Comparison of ENCODE assay signal across 18 cellular contexts in genomic region chr12:116659771-116660481, GRCh38.
DNase-seq lines count a peak whose midpoint lies in the region; ATAC-seq and TF ChIP-seq lines count a peak whose summit lies in the region.
"Had no signal": no experiment of that assay in that cellular context is flagged by ENCODE, and none has a peak within 500 bp of the region (broad histone marks: within the 10 kb centered on the region; RNA-seq: fewer than 3 reads in every experiment).

No MANE protein-coding gene starts in this region.

- H3K9me3 Mint-ChIP-seq in progenitor cell of endocrine pancreas (ENCODE audit: low read depth): peaks cover 4% of the 10 kb centered on the region
- H3K9me3 Mint-ChIP-seq: activated naive CD8-positive, alpha-beta T cell treated with anti-CD3 and anti-CD28 coated beads, Interleukin-2, amount 10 ng/mL, durations not matched to agents 7 days and 5 days; activated T-cell treated with anti-CD3 and anti-CD28 coated beads, Interleukin-2, amount 50 U/mL, for 4 hours; CD8-positive, alpha-beta T cell; T-helper 1 cell treated with Interleukin-12 subunit alpha and Interleukin-12 subunit beta and Interleukin-4 antibody, amounts not matched to agents 30 μg/mL and 1 μg/mL, for 36 hours had no signal

- H3K4me1 Mint-ChIP-seq in progenitor cell of endocrine pancreas (ENCODE audit: low read depth): peaks cover 25% of the 10 kb centered on the region

- no peak overlapping the region for H3K4me3 Mint-ChIP-seq in progenitor cell of endocrine pancreas (ENCODE audit: low read depth)
- H3K4me3 Mint-ChIP-seq: activated CD4-positive, alpha-beta T cell treated with anti-CD3 and anti-CD28 coated beads for 36 hours; activated naive CD8-positive, alpha-beta T cell treated with anti-CD3 and anti-CD28 coated beads, Interleukin-2, amount 10 ng/mL, durations not matched to agents 7 days and 5 days; activated T-cell treated with anti-CD3 and anti-CD28 coated beads, Interleukin-2, amount 50 U/mL, for 4 hours; CD8-positive, alpha-beta T cell; T-helper 1 cell treated with Interleukin-12 subunit alpha and Interleukin-12 subunit beta and Interleukin-4 antibody, amounts not matched to agents 30 μg/mL and 1 μg/mL, for 36 hours had no signal

- DNase-seq in GM03348 (ENCODE audit: low spot score) (peak; percentile 35), RKO (ENCODE audit: low spot score) (peak; percentile 40), ecto neural progenitor cell (ENCODE audit: low spot score) (peak; percentile 40), progenitor cell of endocrine pancreas (ENCODE audit: low spot score, unreplicated experiment) (no peak)
- no peak for DNase-seq in activated CD4-positive, alpha-beta T cell treated with anti-CD3 and anti-CD28 coated beads for 48 hours
- DNase-seq: activated CD4-positive, alpha-beta T cell treated with anti-CD3 and anti-CD28 coated beads for 36 hours; activated naive CD8-positive, alpha-beta T cell treated with anti-CD3 and anti-CD28 coated beads, Interleukin-2, amount 10 ng/mL, durations not matched to agents 7 days and 5 days; activated T-cell treated with anti-CD3 and anti-CD28 coated beads, Interleukin-2, amount 50 U/mL, for 4 hours; CD8-positive, alpha-beta T cell; left lung; NCI-H1436 treated with DMSO at 0.1 percent for 48 hours; NCI-H526 treated with DMSO at 0.1 percent for 48 hours; right lobe of liver; stimulated activated CD4-positive, alpha-beta T cell treated with anti-CD3 and anti-CD28 coated beads, Interleukin-2, amount 100 ng/mL, for 48 hours had no signal

- H3K27ac Mint-ChIP-seq in progenitor cell of endocrine pancreas: peak overlapping the region; percentile 10
- H3K27ac Mint-ChIP-seq: activated CD4-positive, alpha-beta T cell treated with anti-CD3 and anti-CD28 coated beads for 36 hours; activated naive CD8-positive, alpha-beta T cell treated with anti-CD3 and anti-CD28 coated beads, Interleukin-2, amount 10 ng/mL, durations not matched to agents 7 days and 5 days; CD8-positive, alpha-beta T cell; T-helper 1 cell treated with Interleukin-12 subunit alpha and Interleukin-12 subunit beta and Interleukin-4 antibody, amounts not matched to agents 30 μg/mL and 1 μg/mL, for 36 hours had no signal

- no peaks in the 10 kb centered on the region for H3K36me3 Mint-ChIP-seq in progenitor cell of endocrine pancreas (ENCODE audit: insufficient read depth)
- H3K36me3 Mint-ChIP-seq: activated naive CD8-positive, alpha-beta T cell treated with anti-CD3 and anti-CD28 coated beads, Interleukin-2, amount 10 ng/mL, durations not matched to agents 7 days and 5 days; CD8-positive, alpha-beta T cell had no signal

- H3K27me3 Mint-ChIP-seq in progenitor cell of endocrine pancreas: peaks cover 5% of the 10 kb centered on the region

- no peak for TF ChIP-seq CTCF in progenitor cell of endocrine pancreas (IDR thresholded peaks at IDR 0.05; ENCODE audit: unreplicated experiment)

- ATAC-seq in HG02678 (IDR thresholded peaks at IDR 0.05; ENCODE audit: unreplicated experiment) (no peak), HG02588 (IDR thresholded peaks at IDR 0.05; ENCODE audit: unreplicated experiment) (no peak), GM19035 (IDR thresholded peaks at IDR 0.05; ENCODE audit: unreplicated experiment) (no peak)
- ATAC-seq: activated CD4-positive, alpha-beta T cell treated with anti-CD3 and anti-CD28 coated beads for 36 hours; activated T-cell treated with anti-CD3 and anti-CD28 coated beads, Interleukin-2, amount 50 U/mL, for 4 hours; CD8-positive, alpha-beta T cell; left lung; right lobe of liver had no signal

Comparison
In these comparisons a context has a peak if more than half of its experiments do, and no peak if none do; other contexts are left out.
1. DNase-seq: peak in GM03348 (single experiment), RKO (single experiment) and ecto neural progenitor cell (single experiment); none in progenitor cell of endocrine pancreas (single experiment) and activated CD4-positive, alpha-beta T cell treated with anti-CD3 and anti-CD28 coated beads for 48 hours (single experiment).